In genomic region chr1:15885701-15886612, GRCh38 we compare ENCODE assay signal across 1 cellular context.
A peak's percentile ranks its signal among the peaks of the same experiment; 100 is the strongest.
TF ChIP-seq lines count a peak whose summit lies in the region.

No MANE protein-coding gene starts in this region.

TF ChIP-seq in K562, 482 proteins besides CTCF, POLR2A, EP300 and RAD21 (continued from another document):
- TF ChIP-seq, protein P1, sequence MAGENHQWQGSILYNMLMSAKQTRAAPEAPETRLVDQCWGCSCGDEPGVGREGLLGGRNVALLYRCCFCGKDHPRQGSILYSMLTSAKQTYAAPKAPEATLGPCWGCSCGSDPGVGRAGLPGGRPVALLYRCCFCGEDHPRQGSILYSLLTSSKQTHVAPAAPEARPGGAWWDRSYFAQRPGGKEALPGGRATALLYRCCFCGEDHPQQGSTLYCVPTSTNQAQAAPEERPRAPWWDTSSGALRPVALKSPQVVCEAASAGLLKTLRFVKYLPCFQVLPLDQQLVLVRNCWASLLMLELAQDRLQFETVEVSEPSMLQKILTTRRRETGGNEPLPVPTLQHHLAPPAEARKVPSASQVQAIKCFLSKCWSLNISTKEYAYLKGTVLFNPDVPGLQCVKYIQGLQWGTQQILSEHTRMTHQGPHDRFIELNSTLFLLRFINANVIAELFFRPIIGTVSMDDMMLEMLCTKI (IDR thresholded peaks at IDR 0.05; ENCODE audit: partially characterized antibody), result no peak
- peak; percentile 80 for TF ChIP-seq KDM5B (IDR thresholded peaks at IDR 0.05; ENCODE audit: insufficient replicate concordance, low read depth, low read length)
- TF ChIP-seq ZNF444 (CRISPR knock-in tag; IDR thresholded peaks at IDR 0.05), result no peak
- no peak for TF ChIP-seq ASH1L (IDR thresholded peaks at IDR 0.05; ENCODE audit: borderline replicate concordance, low read depth, partially characterized antibody)
- TF ChIP-seq ZNF140 (CRISPR knock-in tag; IDR thresholded peaks at IDR 0.05), result no peak
- peak in 1 of 2 experiments; percentile 72; a peak in 2 of 4 replicates for TF ChIP-seq KDM1A (IDR thresholded peaks at IDR 0.05)
- TF ChIP-seq MCM3 (IDR thresholded peaks at IDR 0.05), result no peak
